32 cellular contexts compared by ENCODE assay signal in genomic region chr5:107803728-107804127, GRCh38.
"Had no signal": no experiment of that assay in that cellular context is flagged by ENCODE, and none has a peak within 500 bp of the region (broad histone marks: within the 10 kb centered on the region; RNA-seq: fewer than 3 reads in every experiment).

No MANE protein-coding gene starts in this region.

- H3K27me3 Mint-ChIP-seq: activated CD8-positive, alpha-beta T cell treated with anti-CD3 and anti-CD28 coated beads for 36 hours; activated naive CD8-positive, alpha-beta T cell; activated T-helper 17 cell treated with anti-CD3 and anti-CD28 coated beads, Interleukin-2, amount 50 U/mL, for 72 hours; brain had no signal

- H3K9me3 Mint-ChIP-seq: activated B cell treated with CpG ODN at 0.5 μM for 24 hours; activated CD8-positive, alpha-beta T cell treated with anti-CD3 and anti-CD28 coated beads for 36 hours; activated T-cell treated with anti-CD3 and anti-CD28 coated beads, Interleukin-2, amount 50 U/mL, for 4 hours; activated T-helper 17 cell treated with anti-CD3 and anti-CD28 coated beads, Interleukin-2, amount 50 U/mL, for 72 hours; brain; T-helper 2 cell treated with Interferon-gamma antibody and Interleukin-4, amounts not matched to agents 5 μg/mL and 100 μg/mL, for 36 hours had no signal

- DNase-seq: activated B cell treated with CpG ODN at 0.5 μM for 24 hours; activated CD4-positive, alpha-beta T cell treated with anti-CD3 and anti-CD28 coated beads for 48 hours; activated CD4-positive, alpha-beta T cell treated with anti-CD3 and anti-CD28 coated beads, Interleukin-2, amount 50 U/mL, for 1 hour; activated CD4-positive, alpha-beta T cell treated with anti-CD3 and anti-CD28 coated beads, Interleukin-2, amount 50 U/mL, for 48 hours; activated CD8-positive, alpha-beta memory T cell treated with anti-CD3 and anti-CD28 coated beads for 24 hours; activated CD8-positive, alpha-beta T cell treated with anti-CD3 and anti-CD28 coated beads for 36 hours; activated effector memory CD4-positive, alpha-beta T cell treated with Interleukin-2 at 50 U/mL for 16 hours; activated gamma-delta T cell treated with Interleukin-2 at 50 U/mL for 16 hours; activated naive CD4-positive, alpha-beta T cell treated with anti-CD3 and anti-CD28 coated beads, Interleukin-2, amount 50 U/mL, for 16 hours; activated naive CD4-positive, alpha-beta T cell treated with Interleukin-2 at 50 U/mL for 16 hours; activated T-cell treated with anti-CD3 and anti-CD28 coated beads, Interleukin-2, amount 50 U/mL, for 4 hours; central memory CD4-positive, alpha-beta T cell; cerebellar nuclear complex; colonic mucosa; effector CD8-positive, alpha-beta T cell; esophagus squamous epithelium; foreskin keratinocyte; gastrocnemius medialis; glutamatergic neuron; heart left ventricle; T-helper 17 cell; T1000; WERI-Rb-1 had no signal

- H3K27ac ChIP-seq: ascending aorta, breast epithelium, cardiac muscle cell, colonic mucosa, epithelial cell of prostate, esophagus squamous epithelium, foreskin keratinocyte, gastrocnemius medialis, heart left ventricle had no signal

- H3K27ac Mint-ChIP-seq: activated B cell treated with CpG ODN at 0.5 μM for 24 hours; activated CD8-positive, alpha-beta T cell treated with anti-CD3 and anti-CD28 coated beads for 36 hours; activated naive CD8-positive, alpha-beta T cell; activated T-helper 17 cell treated with anti-CD3 and anti-CD28 coated beads, Interleukin-2, amount 50 U/mL, for 72 hours; brain; T-helper 17 cell; T-helper 2 cell treated with Interferon-gamma antibody and Interleukin-4, amounts not matched to agents 5 μg/mL and 100 μg/mL, for 36 hours had no signal

- H3K36me3 ChIP-seq: ascending aorta, breast epithelium, cardiac muscle cell, colonic mucosa, esophagus squamous epithelium, gastrocnemius medialis, heart left ventricle, WERI-Rb-1 had no signal

- H3K4me3 ChIP-seq: ascending aorta, breast epithelium, cardiac muscle cell, colonic mucosa, esophagus squamous epithelium, gastrocnemius medialis, heart left ventricle had no signal

- H3K9me3 ChIP-seq: ascending aorta, breast epithelium, colonic mucosa, esophagus squamous epithelium, gastrocnemius medialis, heart left ventricle had no signal

- H3K4me1 Mint-ChIP-seq: activated B cell treated with CpG ODN at 0.5 μM for 24 hours; activated T-helper 17 cell treated with anti-CD3 and anti-CD28 coated beads, Interleukin-2, amount 50 U/mL, for 72 hours; T-helper 17 cell had no signal

- H3K4me3 Mint-ChIP-seq: activated B cell treated with CpG ODN at 0.5 μM for 24 hours; activated CD8-positive, alpha-beta T cell treated with anti-CD3 and anti-CD28 coated beads for 36 hours; activated naive CD8-positive, alpha-beta T cell; activated T-cell treated with anti-CD3 and anti-CD28 coated beads, Interleukin-2, amount 50 U/mL, for 4 hours; activated T-helper 17 cell treated with anti-CD3 and anti-CD28 coated beads, Interleukin-2, amount 50 U/mL, for 72 hours; brain; T-helper 17 cell; T-helper 2 cell treated with Interferon-gamma antibody and Interleukin-4, amounts not matched to agents 5 μg/mL and 100 μg/mL, for 36 hours had no signal

- ATAC-seq: activated CD4-positive, CD25-positive, alpha-beta regulatory T cell treated with anti-CD3 and anti-CD28 coated beads, Interleukin-2, amount 50 U/mL, for 24 hours; activated CD8-positive, alpha-beta T cell treated with anti-CD3 and anti-CD28 coated beads for 36 hours; activated T-cell treated with anti-CD3 and anti-CD28 coated beads, Interleukin-2, amount 50 U/mL, for 4 hours; activated T-helper 17 cell treated with anti-CD3 and anti-CD28 coated beads, Interleukin-2, amount 50 U/mL, for 72 hours; foreskin keratinocyte; gastrocnemius medialis; heart left ventricle; T-helper 17 cell had no signal

- H3K4me1 ChIP-seq: ascending aorta, breast epithelium, colonic mucosa, esophagus squamous epithelium, foreskin keratinocyte, gastrocnemius medialis had no signal

- H3K27me3 ChIP-seq: ascending aorta, breast epithelium, colonic mucosa, esophagus squamous epithelium, gastrocnemius medialis, heart left ventricle had no signal

- H3K36me3 Mint-ChIP-seq: activated naive CD8-positive, alpha-beta T cell; brain had no signal
